8 cellular contexts compared by ENCODE assay signal in genomic region chr5:149961186-149961685, GRCh38. TPM values are rescaled to one million over a fixed set of nuclear protein-coding genes. Genes with fewer than 3 reads are reported as not detected.
DNase-seq lines count a peak whose midpoint lies in the region; ATAC-seq and FAIRE-seq lines count a peak whose summit lies in the region.

No MANE protein-coding gene starts in this region.

- peak; percentile 7 for DNase-seq in Ammon's horn (ENCODE audit: low spot score)
- DNase-seq in central memory CD8-positive, alpha-beta T cell (ENCODE audit: low spot score in 2 of 2): no peak
- no peak for DNase-seq in NCI-H446 (lab: John Stamatoyannopoulos, UW)
- no peak for DNase-seq in RCC 7860 (ENCODE audit: low spot score)

- peaks cover 35% of the 10 kb centered on the region for H3K4me1 Mint-ChIP-seq in central memory CD8-positive, alpha-beta T cell

- no peak overlapping the region for H3K27ac ChIP-seq in HUES64 (ENCODE audit: low read depth, low read length)

- peak overlapping the region; percentile 80 for H3K4me3 ChIP-seq in HUES64 (ENCODE audit: low read length)
- H3K4me3 ChIP-seq in mucosa of stomach (ENCODE audit: low read length): peak overlapping the region; percentile 69

- H3K27me3 ChIP-seq in HUES64 (ENCODE audit: insufficient read depth, low read length) (peaks cover 10% of the 10 kb centered on the region), mucosa of stomach (ENCODE audit: control insufficient read depth, insufficient read depth, low read length) (no peaks in the 10 kb centered on the region)

- H3K9ac ChIP-seq in HUES64 (ENCODE audit: low read depth, low read length): peak overlapping the region; percentile 62
- peak overlapping the region; percentile 83 for H3K9ac ChIP-seq in mucosa of stomach (ENCODE audit: low read length)

- H3K27me3 Mint-ChIP-seq in central memory CD8-positive, alpha-beta T cell: no peaks in the 10 kb centered on the region

- ATAC-seq in central memory CD8-positive, alpha-beta T cell (replicated peaks; ENCODE audit: extremely low read depth, poor library complexity, severe bottlenecking): no peak
- no peak for ATAC-seq in GM21360 (IDR thresholded peaks at IDR 0.05; ENCODE audit: unreplicated experiment)
- ATAC-seq in GM18520 (IDR thresholded peaks at IDR 0.05; ENCODE audit: unreplicated experiment): no peak

- FAIRE-seq in RCC 7860 (lab: Jason Lieb, UNC): no peak

- peak overlapping the region; percentile 91 for H3K4me3 Mint-ChIP-seq in central memory CD8-positive, alpha-beta T cell

- H3K9me3 ChIP-seq in HUES64 (ENCODE audit: insufficient read depth, low read depth, low read length): no peaks in the 10 kb centered on the region
- H3K9me3 ChIP-seq in mucosa of stomach (ENCODE audit: control insufficient read depth, low read length): no peaks in the 10 kb centered on the region

- H3K4me1 ChIP-seq in HUES64 (ENCODE audit: insufficient read depth, low read length): peaks cover 10% of the 10 kb centered on the region
- H3K4me1 ChIP-seq in mucosa of stomach (ENCODE audit: control insufficient read depth, insufficient read depth, low read length): peaks cover 14% of the 10 kb centered on the region

- H3K27ac Mint-ChIP-seq in central memory CD8-positive, alpha-beta T cell (ENCODE audit: low read depth): peak overlapping the region; percentile 95

- H3K36me3 ChIP-seq in HUES64 (ENCODE audit: insufficient read depth, low read length): no peaks in the 10 kb centered on the region
- no peaks in the 10 kb centered on the region for H3K36me3 ChIP-seq in mucosa of stomach (ENCODE audit: control insufficient read depth, insufficient read depth, low read length)

- peaks cover 6% of the 10 kb centered on the region for H3K36me3 Mint-ChIP-seq in central memory CD8-positive, alpha-beta T cell (ENCODE audit: insufficient read depth)

- 16% methylated on average over 23 of the region's 23 CpGs for WGBS in HUES64

- H3K9me3 Mint-ChIP-seq in central memory CD8-positive, alpha-beta T cell: no peaks in the 10 kb centered on the region

RNA-seq across cellular contexts. Expression of gene SLC26A2, which starts 0.7 kb away (rescaled TPM):
- 6.2 TPM for polyA plus RNA-seq in HUES64 (2013, experiment 1 of 2)
- polyA plus RNA-seq in HUES64 (2013, experiment 2 of 2): 8.4 TPM

RNA-seq across cellular contexts. Expression of gene PDE6A, which starts 16.6 kb away (rescaled TPM):
- not detected for polyA plus RNA-seq in HUES64 (2013, experiment 1 of 2)
- polyA plus RNA-seq in HUES64 (2013, experiment 2 of 2): 0.06 TPM

RNA-seq across cellular contexts. Expression of gene TIGD6, which starts 39.2 kb away (rescaled TPM):
- polyA plus RNA-seq in HUES64 (2013, experiment 1 of 2): 2.6 TPM
- polyA plus RNA-seq in HUES64 (2013, experiment 2 of 2): 3.8 TPM

RNA-seq across cellular contexts. Expression of gene HMGXB3, which starts 39.3 kb away (rescaled TPM):
- 14.9 TPM for polyA plus RNA-seq in HUES64 (2013, experiment 1 of 2)
- polyA plus RNA-seq in HUES64 (2013, experiment 2 of 2): 17.4 TPM
